In genomic region chr1:67273591-67273990, GRCh38 we compare ENCODE assay signal across 20 cellular contexts. TPM values are rescaled to one million over a fixed set of nuclear protein-coding genes. Genes with fewer than 3 reads are reported as not detected.
"Had no signal": no experiment of that assay in that cellular context is flagged by ENCODE, and none has a peak within 500 bp of the region (broad histone marks: within the 10 kb centered on the region; RNA-seq: fewer than 3 reads in every experiment).

No MANE protein-coding gene starts in this region.

- DNase-seq: activated effector memory CD4-positive, alpha-beta T cell treated with Interleukin-2 at 50 U/mL for 16 hours; activated T-cell treated with anti-CD3 and anti-CD28 coated beads, Interleukin-2, amount 50 U/mL, for 4 hours; brain microvascular endothelial cell; caudate nucleus; effector CD4-positive, alpha-beta T cell; erythroblast; foreskin keratinocyte; naive thymus-derived CD4-positive, alpha-beta T cell; SIG-M5; SK-N-SH; small intestine; stimulated activated CD4-positive, alpha-beta T cell treated with anti-CD3 and anti-CD28 coated beads, Interleukin-2, amount 100 ng/mL, for 24 hours; upper lobe of left lung had no signal

- H3K27me3 Mint-ChIP-seq: dendritic cell treated with granulocyte-macrophage colony-stimulating factor and Interleukin-4, amounts not matched to agents 40 ng/mL and 50 ng/mL, for 4 days; naive thymus-derived CD4-positive, alpha-beta T cell had no signal

- ATAC-seq: activated CD4-positive, CD25-positive, alpha-beta regulatory T cell treated with anti-CD3 and anti-CD28 coated beads, Interleukin-2, amount 50 U/mL, for 24 hours; foreskin keratinocyte; left lobe of liver; naive thymus-derived CD4-positive, alpha-beta T cell; sciatic nerve; stimulated activated memory B cell treated with anti-CD40 and anti-IgM and Interleukin-4, amounts not matched to agents 10 μg/mL and 1 μg/mL and 100 μg/mL, for 72 hours had no signal

- H3K4me1 Mint-ChIP-seq: stimulated activated memory B cell treated with anti-CD40 and anti-IgM and Interleukin-4, amounts not matched to agents 10 μg/mL and 1 μg/mL and 100 μg/mL, for 72 hours had no signal

- H3K4me3 Mint-ChIP-seq: activated T-cell treated with anti-CD3 and anti-CD28 coated beads, Interleukin-2, amount 50 U/mL, for 4 hours; dendritic cell treated with granulocyte-macrophage colony-stimulating factor and Interleukin-4, amounts not matched to agents 40 ng/mL and 50 ng/mL, for 4 days; stimulated activated memory B cell treated with anti-CD40 and anti-IgM and Interleukin-4, amounts not matched to agents 10 μg/mL and 1 μg/mL and 100 μg/mL, for 72 hours had no signal

- H3K36me3 Mint-ChIP-seq: stimulated activated memory B cell treated with anti-CD40 and anti-IgM and Interleukin-4, amounts not matched to agents 10 μg/mL and 1 μg/mL and 100 μg/mL, for 72 hours had no signal

- H3K27ac Mint-ChIP-seq: dendritic cell treated with granulocyte-macrophage colony-stimulating factor and Interleukin-4, amounts not matched to agents 40 ng/mL and 50 ng/mL, for 4 days; stimulated activated memory B cell treated with anti-CD40 and anti-IgM and Interleukin-4, amounts not matched to agents 10 μg/mL and 1 μg/mL and 100 μg/mL, for 72 hours had no signal

RNA-seq across cellular contexts. Expression of gene IL12RB2, which starts 34.1 kb away (rescaled TPM):
- total RNA-seq: ascending aorta, osteoblast had no signal
